In genomic region chr3:39260957-39261356, GRCh38 we compare ENCODE assay signal across 8 cellular contexts. TPM values are rescaled to one million over a fixed set of nuclear protein-coding genes. Genes with fewer than 3 reads are reported as not detected.
DNase-seq lines count a peak whose midpoint lies in the region; ATAC-seq, FAIRE-seq and TF ChIP-seq lines count a peak whose summit lies in the region.

No MANE protein-coding gene starts in this region.

- H3K9ac ChIP-seq in astrocyte (ENCODE audit: low read length) (peak overlapping the region; percentile 19), skeletal muscle tissue (ENCODE audit: low read depth in 1 of 3, low read length in 3 of 3) (peak overlapping the region in 2 of 3 donors; percentile 51 to 54)

- H3K4me1 Mint-ChIP-seq in astrocyte (ENCODE audit: low read depth, unreplicated experiment) = no peaks in the 10 kb centered on the region

- TF ChIP-seq CTCF in astrocyte (IDR thresholded peaks at IDR 0.05; ENCODE audit: insufficient read depth, low read depth, low read length) (peak; percentile 41), right atrium auricular region (IDR thresholded peaks at IDR 0.05) (peak; percentile 25 to 54)

- H3K4me3 Mint-ChIP-seq in astrocyte (ENCODE audit: unreplicated experiment) = no peak overlapping the region

- no peaks in the 10 kb centered on the region for H3K79me2 ChIP-seq in astrocyte (ENCODE audit: insufficient read depth, low read length)

- FAIRE-seq in astrocyte (lab: Jason Lieb, UNC) = peak; percentile 85

- H3K36me3 ChIP-seq in astrocyte (ENCODE audit: insufficient read depth, low read length) (no peaks in the 10 kb centered on the region), right atrium auricular region (no peaks in the 10 kb centered on the region), skeletal muscle tissue (ENCODE audit: control insufficient read depth in 3 of 3, insufficient read depth in 3 of 3, low read length in 3 of 3) (peaks cover 0 to 8% (median 0%) of the 10 kb centered on the region in 3 donors)

- no peaks in the 10 kb centered on the region for H3K36me3 Mint-ChIP-seq in astrocyte (ENCODE audit: low read depth, unreplicated experiment)

- H3K27ac ChIP-seq in astrocyte (ENCODE audit: low read depth, low read length) (no peak overlapping the region), right atrium auricular region (peak overlapping the region; percentile 46 to 77), skeletal muscle tissue (ENCODE audit: low read depth, low read length) (peak overlapping the region; percentile 80)

- H3K27me3 ChIP-seq in astrocyte (ENCODE audit: insufficient read depth, low read length) (peaks cover 7% of the 10 kb centered on the region), right atrium auricular region (no peaks in the 10 kb centered on the region), skeletal muscle tissue (ENCODE audit: control insufficient read depth in 3 of 3, insufficient read depth in 3 of 3, low read length in 3 of 3) (no peaks in the 10 kb centered on the region)

- H3K4me3 ChIP-seq in astrocyte (ENCODE audit: insufficient read depth, low read depth, low read length) = no peak overlapping the region
- no peak overlapping the region for H3K4me3 ChIP-seq in right atrium auricular region
- H3K4me3 ChIP-seq in skeletal muscle tissue (ENCODE audit: low read length in 3 of 3) = peak overlapping the region in 1 of 3 donors; percentile 36

- H4K20me1 ChIP-seq in astrocyte (ENCODE audit: insufficient read depth, low read length) = no peaks in the 10 kb centered on the region

- ATAC-seq in GM18517 (IDR thresholded peaks at IDR 0.05; ENCODE audit: unreplicated experiment) (peak; percentile 71), HG03432 (IDR thresholded peaks at IDR 0.05; ENCODE audit: unreplicated experiment) (peak; percentile 70), GM19324 (IDR thresholded peaks at IDR 0.05; ENCODE audit: low FRiP score, unreplicated experiment) (no peak)

- H3K4me1 ChIP-seq in astrocyte (ENCODE audit: insufficient read depth, low read length) (no peaks in the 10 kb centered on the region), right atrium auricular region (peaks cover 0 to 14% of the 10 kb centered on the region in 2 donors), skeletal muscle tissue (ENCODE audit: control insufficient read depth in 3 of 3, insufficient read depth in 3 of 3, low read length in 3 of 3) (peaks cover 18 to 44% (median 21%) of the 10 kb centered on the region in 3 donors)

- DNase-seq in AG08396 (ENCODE audit: low spot score) (peak; percentile 87), SIG-M5 (lab: John Stamatoyannopoulos, UW) (peak; percentile 98), astrocyte (ENCODE audit: low read depth) (peak; percentile 77), right atrium auricular region (ENCODE audit: low spot score) (peak; percentile 94)

- peaks cover 37% of the 10 kb centered on the region for H3K27me3 Mint-ChIP-seq in astrocyte (ENCODE audit: low read depth, unreplicated experiment)

- no peak overlapping the region for H3K4me2 ChIP-seq in astrocyte (ENCODE audit: low read length)

- H3K9me3 ChIP-seq in astrocyte (ENCODE audit: insufficient read depth, low read depth, low read length) (no peaks in the 10 kb centered on the region), right atrium auricular region (no peaks in the 10 kb centered on the region), skeletal muscle tissue (ENCODE audit: control insufficient read depth in 3 of 3, low read length in 3 of 3) (no peaks in the 10 kb centered on the region)

- peaks cover 3% of the 10 kb centered on the region for H3K9me3 Mint-ChIP-seq in astrocyte (ENCODE audit: unreplicated experiment)

- peak overlapping the region; percentile 30 for H3K27ac Mint-ChIP-seq in astrocyte (ENCODE audit: unreplicated experiment)

- H2AFZ ChIP-seq in astrocyte (ENCODE audit: low read depth, low read length) = no peak overlapping the region

RNA-seq across cellular contexts. Expression of gene CX3CR1, which starts 18.9 kb away (rescaled TPM):
- total RNA-seq in astrocyte (0.17 and 0.32 TPM in 2 replicates), right atrium auricular region (under 1 TPM; 0.26 to 0.59 TPM), skeletal muscle tissue (3.1 TPM)
